In genomic region chr15:57375827-57376694, GRCh38 we compare ENCODE assay signal across 8 cellular contexts. TPM values are rescaled to one million over a fixed set of nuclear protein-coding genes. Genes with fewer than 3 reads are reported as not detected.
A peak's percentile ranks its signal among the peaks of the same experiment; 100 is the strongest.
DNase-seq lines count a peak whose midpoint lies in the region; ATAC-seq and TF ChIP-seq lines count a peak whose summit lies in the region.

TSS of gene CGNL1 (plus strand) at chr15:57376505. CDS start at chr15:57438000, 61,495 bp downstream.

- peaks cover 59% of the 10 kb centered on the region for H3K27me3 Mint-ChIP-seq in T-helper 2 cell treated with Interferon-gamma antibody and Interleukin-4, amounts not matched to agents 5 μg/mL and 100 μg/mL, for 36 hours (ENCODE audit: low read depth)
- peaks cover 59% of the 10 kb centered on the region for H3K27me3 Mint-ChIP-seq in activated naive CD8-positive, alpha-beta T cell treated with anti-CD3 and anti-CD28 coated beads, Interleukin-2, amount 10 ng/mL, durations not matched to agents 7 days and 5 days

- peaks cover 15% of the 10 kb centered on the region for H3K4me1 ChIP-seq in left ventricle myocardium inferior
- peaks cover 8% of the 10 kb centered on the region for H3K4me1 ChIP-seq in psoas muscle

- H3K36me3 Mint-ChIP-seq in T-helper 2 cell treated with Interferon-gamma antibody and Interleukin-4, amounts not matched to agents 5 μg/mL and 100 μg/mL, for 36 hours (ENCODE audit: low read depth), result no peaks in the 10 kb centered on the region
- peaks cover 2% of the 10 kb centered on the region for H3K36me3 Mint-ChIP-seq in activated naive CD8-positive, alpha-beta T cell treated with anti-CD3 and anti-CD28 coated beads, Interleukin-2, amount 10 ng/mL, durations not matched to agents 7 days and 5 days

- TF ChIP-seq CTCF in left ventricle myocardium inferior (IDR thresholded peaks at IDR 0.05; ENCODE audit: borderline replicate concordance) (no peak), psoas muscle (IDR thresholded peaks at IDR 0.05) (no peak)

- ATAC-seq in activated naive CD8-positive, alpha-beta T cell treated with anti-CD3 and anti-CD28 coated beads, Interleukin-2, amount 10 ng/mL, durations not matched to agents 7 days and 5 days (ENCODE audit: low read depth), result no peak
- peak; percentile 30 to 74 (median 56) for ATAC-seq in psoas muscle
- no peak for ATAC-seq in GM18870 (IDR thresholded peaks at IDR 0.05; ENCODE audit: unreplicated experiment)
- no peak for ATAC-seq in HG03378 (IDR thresholded peaks at IDR 0.05; ENCODE audit: unreplicated experiment)
- ATAC-seq in HG03135 (IDR thresholded peaks at IDR 0.05; ENCODE audit: unreplicated experiment), result no peak

- H3K4me3 ChIP-seq in left ventricle myocardium inferior (peak within 1 kb of the TSS; percentile 74), psoas muscle (peak within 1 kb of the TSS; percentile 73)

- no peak for DNase-seq in T-helper 2 cell treated with Interferon-gamma antibody and Interleukin-4, amounts not matched to agents 5 μg/mL and 100 μg/mL, for 36 hours (ENCODE audit: low spot score)
- DNase-seq in T-helper 2 cell (no peak), left ventricle myocardium inferior (peak; percentile 39), psoas muscle (peak; percentile 36 to 59)
- peak; percentile 34 for DNase-seq in activated naive CD8-positive, alpha-beta T cell treated with anti-CD3 and anti-CD28 coated beads, Interleukin-2, amount 10 ng/mL, durations not matched to agents 7 days and 5 days

- intact Hi-C loops in left ventricle myocardium inferior (cut with micrococcal nuclease), result no loop called here
- intact Hi-C loops in psoas muscle (cut with DNase I), result no loop called here

- POLR2A ChIA-PET in activated naive CD8-positive, alpha-beta T cell treated with anti-CD3 and anti-CD28 coated beads, Interleukin-2, amount 10 ng/mL, durations not matched to agents 7 days and 5 days (lab: Charles Lee), result interaction anchor here (0.6 kb wide), 1 partner anchor 69 kb away, joined by 3 read pairs; no protein-coding TSS in a partner anchor

- H3K9me3 Mint-ChIP-seq in T-helper 2 cell treated with Interferon-gamma antibody and Interleukin-4, amounts not matched to agents 5 μg/mL and 100 μg/mL, for 36 hours, result no peaks in the 10 kb centered on the region
- H3K9me3 Mint-ChIP-seq in activated naive CD8-positive, alpha-beta T cell treated with anti-CD3 and anti-CD28 coated beads, Interleukin-2, amount 10 ng/mL, durations not matched to agents 7 days and 5 days, result no peaks in the 10 kb centered on the region

- H3K36me3 ChIP-seq in left ventricle myocardium inferior, result no peaks in the 10 kb centered on the region
- H3K36me3 ChIP-seq in psoas muscle (ENCODE audit: insufficient read depth in 1 of 2, low read depth in 1 of 2), result no peaks in the 10 kb centered on the region

- H3K9me3 ChIP-seq in left ventricle myocardium inferior (replicated peaks) (no peaks in the 10 kb centered on the region), psoas muscle (no peaks in the 10 kb centered on the region)

- peaks cover 3% of the 10 kb centered on the region for H3K4me1 Mint-ChIP-seq in T-helper 2 cell treated with Interferon-gamma antibody and Interleukin-4, amounts not matched to agents 5 μg/mL and 100 μg/mL, for 36 hours (ENCODE audit: low read depth)
- H3K4me1 Mint-ChIP-seq in activated naive CD8-positive, alpha-beta T cell treated with anti-CD3 and anti-CD28 coated beads, Interleukin-2, amount 10 ng/mL, durations not matched to agents 7 days and 5 days, result peaks cover 2% of the 10 kb centered on the region

- H3K27ac Mint-ChIP-seq in T-helper 2 cell treated with Interferon-gamma antibody and Interleukin-4, amounts not matched to agents 5 μg/mL and 100 μg/mL, for 36 hours, result no peak within 1 kb of the TSS
- H3K27ac Mint-ChIP-seq in activated naive CD8-positive, alpha-beta T cell treated with anti-CD3 and anti-CD28 coated beads, Interleukin-2, amount 10 ng/mL, durations not matched to agents 7 days and 5 days, result no peak within 1 kb of the TSS

- H3K4me3 Mint-ChIP-seq in T-helper 2 cell treated with Interferon-gamma antibody and Interleukin-4, amounts not matched to agents 5 μg/mL and 100 μg/mL, for 36 hours, result peak within 1 kb of the TSS; percentile 68
- peak within 1 kb of the TSS; percentile 68 for H3K4me3 Mint-ChIP-seq in activated naive CD8-positive, alpha-beta T cell treated with anti-CD3 and anti-CD28 coated beads, Interleukin-2, amount 10 ng/mL, durations not matched to agents 7 days and 5 days

- 19 to 32% (median 31%) methylated on average over 42 to 75 of the region's 76 CpGs for WGBS in psoas muscle, 3 donors

- H3K27me3 ChIP-seq in left ventricle myocardium inferior (ENCODE audit: low read depth) (peaks cover 59% of the 10 kb centered on the region), psoas muscle (ENCODE audit: insufficient read depth in 3 of 3, low read length in 2 of 3) (peaks cover 0 to 43% (median 18%) of the 10 kb centered on the region in 3 donors)

- H3K27ac ChIP-seq in left ventricle myocardium inferior (replicated peaks), result peak within 1 kb of the TSS; percentile 53
- no peak within 1 kb of the TSS for H3K27ac ChIP-seq in psoas muscle

RNA-seq across cellular contexts. Expression of gene CGNL1, which starts in this region (rescaled TPM):
- not detected for total RNA-seq in activated naive CD8-positive, alpha-beta T cell treated with anti-CD3 and anti-CD28 coated beads, Interleukin-2, amount 10 ng/mL, durations not matched to agents 7 days and 5 days
- 31.9 TPM for total RNA-seq in left ventricle myocardium inferior
- total RNA-seq in psoas muscle, result 1 to 10 TPM in 1 of 4 donors, under 1 TPM in 3; 0.37 to 2.2 (median 0.66) TPM
- under 1 TPM; 0.18 to 0.29 (median 0.20) TPM for polyA plus RNA-seq in psoas muscle

Comparison
In these comparisons a context has a peak if more than half of its experiments do, and no peak if none do; other contexts are left out.
1. RNA of gene CGNL1 (total RNA-seq): 31.9 TPM in left ventricle myocardium inferior (single experiment); 0.37 to 2.2 TPM in psoas muscle and not detected in activated naive CD8-positive, alpha-beta T cell treated with anti-CD3 and anti-CD28 coated beads, Interleukin-2, amount 10 ng/mL, durations not matched to agents 7 days and 5 days; every median in the first group is over 10 times any median in the second.
2. Peak in DNase-seq in activated naive CD8-positive, alpha-beta T cell treated with anti-CD3 and anti-CD28 coated beads, Interleukin-2, amount 10 ng/mL, durations not matched to agents 7 days and 5 days; RNA of the gene not detected or under 1 TPM.
3. DNase-seq: peak in left ventricle myocardium inferior (single experiment) and psoas muscle (2 of 2); none in T-helper 2 cell treated with Interferon-gamma antibody and Interleukin-4, amounts not matched to agents 5 μg/mL and 100 μg/mL, for 36 hours (single experiment) and T-helper 2 cell (0 of 5).
4. ATAC-seq: peak in psoas muscle (4 of 4); none in activated naive CD8-positive, alpha-beta T cell treated with anti-CD3 and anti-CD28 coated beads, Interleukin-2, amount 10 ng/mL, durations not matched to agents 7 days and 5 days (single experiment), GM18870 (single experiment), HG03378 (single experiment) and HG03135 (single experiment).